ENCODE assay signal across 1 cellular context in the genomic region with DNA sequence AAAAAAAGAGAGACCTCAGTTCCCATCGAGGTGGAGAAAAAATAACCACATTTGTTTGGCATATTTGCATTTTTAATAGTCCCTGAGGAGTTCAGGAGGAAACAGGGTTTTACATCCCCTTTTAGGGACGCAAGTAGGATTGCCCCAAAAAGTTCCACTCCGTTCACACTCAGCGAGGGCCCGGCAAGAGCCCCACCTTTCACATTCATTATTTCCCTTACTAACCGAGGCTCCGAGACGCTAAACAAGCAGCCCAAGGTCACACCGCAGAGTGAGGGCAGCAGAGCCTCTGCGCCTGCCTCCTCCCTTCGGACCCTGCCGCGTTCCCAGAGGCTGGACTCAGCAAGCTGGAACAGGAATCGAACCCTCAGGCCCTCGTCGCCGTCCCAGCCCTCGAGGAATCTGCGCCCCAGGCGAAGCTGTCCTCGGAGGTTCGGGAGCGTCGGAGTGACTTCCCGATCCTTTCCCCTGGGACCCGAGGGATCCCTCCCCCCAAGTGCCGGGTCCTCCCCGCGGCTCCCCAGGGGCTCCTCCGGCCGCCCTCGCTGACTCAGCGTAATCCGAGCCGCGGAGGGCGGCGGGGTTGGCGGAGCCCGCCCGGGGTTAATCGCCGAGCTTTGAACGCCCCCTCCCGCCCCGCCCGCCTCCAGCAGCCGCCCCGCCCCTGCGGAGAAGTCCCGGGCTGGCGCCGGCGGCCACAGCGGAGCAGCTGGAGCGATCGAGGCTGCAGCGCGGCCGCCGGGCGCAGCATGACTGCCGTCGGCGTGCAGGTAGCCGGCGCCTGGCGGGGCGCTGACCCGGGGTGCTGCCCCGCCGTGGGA.
A peak's percentile ranks its signal among the peaks of the same experiment; 100 is the strongest.
TF ChIP-seq lines count a peak whose summit lies in the region.

A gene with protein sequence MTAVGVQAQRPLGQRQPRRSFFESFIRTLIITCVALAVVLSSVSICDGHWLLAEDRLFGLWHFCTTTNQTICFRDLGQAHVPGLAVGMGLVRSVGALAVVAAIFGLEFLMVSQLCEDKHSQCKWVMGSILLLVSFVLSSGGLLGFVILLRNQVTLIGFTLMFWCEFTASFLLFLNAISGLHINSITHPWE (plus strand): TSS at position 700 of the 821 bp plus-strand sequence. CDS start 50 bp downstream, at position 750.

TF ChIP-seq in K562, 482 proteins besides CTCF, POLR2A, EP300 and RAD21 (continued from another document and continues in another):
- TF ChIP-seq, protein P1, sequence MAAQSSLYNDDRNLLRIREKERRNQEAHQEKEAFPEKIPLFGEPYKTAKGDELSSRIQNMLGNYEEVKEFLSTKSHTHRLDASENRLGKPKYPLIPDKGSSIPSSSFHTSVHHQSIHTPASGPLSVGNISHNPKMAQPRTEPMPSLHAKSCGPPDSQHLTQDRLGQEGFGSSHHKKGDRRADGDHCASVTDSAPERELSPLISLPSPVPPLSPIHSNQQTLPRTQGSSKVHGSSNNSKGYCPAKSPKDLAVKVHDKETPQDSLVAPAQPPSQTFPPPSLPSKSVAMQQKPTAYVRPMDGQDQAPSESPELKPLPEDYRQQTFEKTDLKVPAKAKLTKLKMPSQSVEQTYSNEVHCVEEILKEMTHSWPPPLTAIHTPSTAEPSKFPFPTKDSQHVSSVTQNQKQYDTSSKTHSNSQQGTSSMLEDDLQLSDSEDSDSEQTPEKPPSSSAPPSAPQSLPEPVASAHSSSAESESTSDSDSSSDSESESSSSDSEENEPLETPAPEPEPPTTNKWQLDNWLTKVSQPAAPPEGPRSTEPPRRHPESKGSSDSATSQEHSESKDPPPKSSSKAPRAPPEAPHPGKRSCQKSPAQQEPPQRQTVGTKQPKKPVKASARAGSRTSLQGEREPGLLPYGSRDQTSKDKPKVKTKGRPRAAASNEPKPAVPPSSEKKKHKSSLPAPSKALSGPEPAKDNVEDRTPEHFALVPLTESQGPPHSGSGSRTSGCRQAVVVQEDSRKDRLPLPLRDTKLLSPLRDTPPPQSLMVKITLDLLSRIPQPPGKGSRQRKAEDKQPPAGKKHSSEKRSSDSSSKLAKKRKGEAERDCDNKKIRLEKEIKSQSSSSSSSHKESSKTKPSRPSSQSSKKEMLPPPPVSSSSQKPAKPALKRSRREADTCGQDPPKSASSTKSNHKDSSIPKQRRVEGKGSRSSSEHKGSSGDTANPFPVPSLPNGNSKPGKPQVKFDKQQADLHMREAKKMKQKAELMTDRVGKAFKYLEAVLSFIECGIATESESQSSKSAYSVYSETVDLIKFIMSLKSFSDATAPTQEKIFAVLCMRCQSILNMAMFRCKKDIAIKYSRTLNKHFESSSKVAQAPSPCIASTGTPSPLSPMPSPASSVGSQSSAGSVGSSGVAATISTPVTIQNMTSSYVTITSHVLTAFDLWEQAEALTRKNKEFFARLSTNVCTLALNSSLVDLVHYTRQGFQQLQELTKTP (IDR thresholded peaks at IDR 0.05; ENCODE audit: low read depth in 1 of 2, partially characterized antibody in 2 of 2) = no peak
- TF ChIP-seq, protein P2, sequence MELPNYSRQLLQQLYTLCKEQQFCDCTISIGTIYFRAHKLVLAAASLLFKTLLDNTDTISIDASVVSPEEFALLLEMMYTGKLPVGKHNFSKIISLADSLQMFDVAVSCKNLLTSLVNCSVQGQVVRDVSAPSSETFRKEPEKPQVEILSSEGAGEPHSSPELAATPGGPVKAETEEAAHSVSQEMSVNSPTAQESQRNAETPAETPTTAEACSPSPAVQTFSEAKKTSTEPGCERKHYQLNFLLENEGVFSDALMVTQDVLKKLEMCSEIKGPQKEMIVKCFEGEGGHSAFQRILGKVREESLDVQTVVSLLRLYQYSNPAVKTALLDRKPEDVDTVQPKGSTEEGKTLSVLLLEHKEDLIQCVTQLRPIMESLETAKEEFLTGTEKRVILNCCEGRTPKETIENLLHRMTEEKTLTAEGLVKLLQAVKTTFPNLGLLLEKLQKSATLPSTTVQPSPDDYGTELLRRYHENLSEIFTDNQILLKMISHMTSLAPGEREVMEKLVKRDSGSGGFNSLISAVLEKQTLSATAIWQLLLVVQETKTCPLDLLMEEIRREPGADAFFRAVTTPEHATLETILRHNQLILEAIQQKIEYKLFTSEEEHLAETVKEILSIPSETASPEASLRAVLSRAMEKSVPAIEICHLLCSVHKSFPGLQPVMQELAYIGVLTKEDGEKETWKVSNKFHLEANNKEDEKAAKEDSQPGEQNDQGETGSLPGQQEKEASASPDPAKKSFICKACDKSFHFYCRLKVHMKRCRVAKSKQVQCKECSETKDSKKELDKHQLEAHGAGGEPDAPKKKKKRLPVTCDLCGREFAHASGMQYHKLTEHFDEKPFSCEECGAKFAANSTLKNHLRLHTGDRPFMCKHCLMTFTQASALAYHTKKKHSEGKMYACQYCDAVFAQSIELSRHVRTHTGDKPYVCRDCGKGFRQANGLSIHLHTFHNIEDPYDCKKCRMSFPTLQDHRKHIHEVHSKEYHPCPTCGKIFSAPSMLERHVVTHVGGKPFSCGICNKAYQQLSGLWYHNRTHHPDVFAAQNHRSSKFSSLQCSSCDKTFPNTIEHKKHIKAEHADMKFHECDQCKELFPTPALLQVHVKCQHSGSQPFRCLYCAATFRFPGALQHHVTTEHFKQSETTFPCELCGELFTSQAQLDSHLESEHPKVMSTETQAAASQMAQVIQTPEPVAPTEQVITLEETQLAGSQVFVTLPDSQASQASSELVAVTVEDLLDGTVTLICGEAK (IDR thresholded peaks at IDR 0.05) = peak; percentile 57
- TF ChIP-seq, protein P2 (CRISPR knock-in tag; IDR thresholded peaks at IDR 0.05) = no peak
- TF ChIP-seq POLR2AphosphoS5 (IDR thresholded peaks at IDR 0.05; ENCODE audit: control insufficient read depth, insufficient read depth, low read depth, low read length) = peak; percentile 48; the same call in 1 of the 2 replicates
- TF ChIP-seq, protein P3, sequence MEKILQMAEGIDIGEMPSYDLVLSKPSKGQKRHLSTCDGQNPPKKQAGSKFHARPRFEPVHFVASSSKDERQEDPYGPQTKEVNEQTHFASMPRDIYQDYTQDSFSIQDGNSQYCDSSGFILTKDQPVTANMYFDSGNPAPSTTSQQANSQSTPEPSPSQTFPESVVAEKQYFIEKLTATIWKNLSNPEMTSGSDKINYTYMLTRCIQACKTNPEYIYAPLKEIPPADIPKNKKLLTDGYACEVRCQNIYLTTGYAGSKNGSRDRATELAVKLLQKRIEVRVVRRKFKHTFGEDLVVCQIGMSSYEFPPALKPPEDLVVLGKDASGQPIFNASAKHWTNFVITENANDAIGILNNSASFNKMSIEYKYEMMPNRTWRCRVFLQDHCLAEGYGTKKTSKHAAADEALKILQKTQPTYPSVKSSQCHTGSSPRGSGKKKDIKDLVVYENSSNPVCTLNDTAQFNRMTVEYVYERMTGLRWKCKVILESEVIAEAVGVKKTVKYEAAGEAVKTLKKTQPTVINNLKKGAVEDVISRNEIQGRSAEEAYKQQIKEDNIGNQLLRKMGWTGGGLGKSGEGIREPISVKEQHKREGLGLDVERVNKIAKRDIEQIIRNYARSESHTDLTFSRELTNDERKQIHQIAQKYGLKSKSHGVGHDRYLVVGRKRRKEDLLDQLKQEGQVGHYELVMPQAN (IDR thresholded peaks at IDR 0.05; ENCODE audit: borderline replicate concordance) = 0 out of 2 replicates have a peak, but pooled peaks have one; percentile 41
- 0 out of 2 replicates have a peak, but pooled peaks have one; percentile 31 for TF ChIP-seq KAT8 (IDR thresholded peaks at IDR 0.05; ENCODE audit: low read depth)
- TF ChIP-seq NCOA6 (IDR thresholded peaks at IDR 0.05) = 0 out of 2 replicates have a peak, but pooled peaks have one; percentile 13
- peak; percentile 48; the same call in 1 of the 2 replicates for TF ChIP-seq RB1 (IDR thresholded peaks at IDR 0.05; ENCODE audit: low read depth)
- TF ChIP-seq, protein P4, sequence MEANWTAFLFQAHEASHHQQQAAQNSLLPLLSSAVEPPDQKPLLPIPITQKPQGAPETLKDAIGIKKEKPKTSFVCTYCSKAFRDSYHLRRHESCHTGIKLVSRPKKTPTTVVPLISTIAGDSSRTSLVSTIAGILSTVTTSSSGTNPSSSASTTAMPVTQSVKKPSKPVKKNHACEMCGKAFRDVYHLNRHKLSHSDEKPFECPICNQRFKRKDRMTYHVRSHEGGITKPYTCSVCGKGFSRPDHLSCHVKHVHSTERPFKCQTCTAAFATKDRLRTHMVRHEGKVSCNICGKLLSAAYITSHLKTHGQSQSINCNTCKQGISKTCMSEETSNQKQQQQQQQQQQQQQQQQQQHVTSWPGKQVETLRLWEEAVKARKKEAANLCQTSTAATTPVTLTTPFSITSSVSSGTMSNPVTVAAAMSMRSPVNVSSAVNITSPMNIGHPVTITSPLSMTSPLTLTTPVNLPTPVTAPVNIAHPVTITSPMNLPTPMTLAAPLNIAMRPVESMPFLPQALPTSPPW (CRISPR knock-in tag; IDR thresholded peaks at IDR 0.05) = peak; percentile 94
- peak; percentile 89 to 91 for TF ChIP-seq MAZ (CRISPR knock-in tag; conservative IDR thresholded peaks at IDR 0.05 in 1 of 2, IDR thresholded peaks at IDR 0.05 in 1 of 2)
- no peak for TF ChIP-seq STAG1 (CRISPR knock-in tag; IDR thresholded peaks at IDR 0.05; ENCODE audit: borderline replicate concordance)
- peak; percentile 47; the same call in 1 of the 2 replicates for TF ChIP-seq CTBP1 (IDR thresholded peaks at IDR 0.05; ENCODE audit: borderline replicate concordance)
- peak; percentile 69 for TF ChIP-seq CXXC5 (CRISPR knock-in tag; IDR thresholded peaks at IDR 0.05)
- peak; percentile 76; the same call in 1 of the 2 replicates for TF ChIP-seq PHF8 (IDR thresholded peaks at IDR 0.05; ENCODE audit: borderline replicate concordance, low read length)
- TF ChIP-seq RBM25 (IDR thresholded peaks at IDR 0.05; ENCODE audit: low read depth, low read length, severe bottlenecking) = peak; percentile 18
- peak; percentile 3; the same call in 1 of the 2 replicates for TF ChIP-seq CBFA2T3 (IDR thresholded peaks at IDR 0.05)
- TF ChIP-seq HNRNPK (IDR thresholded peaks at IDR 0.05; ENCODE audit: low read depth, low read length, poor library complexity, severe bottlenecking) = peak; percentile 53
- TF ChIP-seq HDAC2 (IDR thresholded peaks at IDR 0.05) = peak; percentile 77
- 0 out of 2 replicates have a peak, but pooled peaks have one; percentile 13 for TF ChIP-seq CC2D1A (IDR thresholded peaks at IDR 0.05)
- peak; percentile 46; the same call in 1 of the 2 replicates for TF ChIP-seq KLF13 (tag; IDR thresholded peaks at IDR 0.05; ENCODE audit: borderline replicate concordance, low read depth)
- peak; percentile 60; the same call in 1 of the 2 replicates for TF ChIP-seq MTA3 (IDR thresholded peaks at IDR 0.05; ENCODE audit: borderline replicate concordance)
- peak; percentile 78 for TF ChIP-seq ADNP (tag; IDR thresholded peaks at IDR 0.05)
- TF ChIP-seq, protein P5, sequence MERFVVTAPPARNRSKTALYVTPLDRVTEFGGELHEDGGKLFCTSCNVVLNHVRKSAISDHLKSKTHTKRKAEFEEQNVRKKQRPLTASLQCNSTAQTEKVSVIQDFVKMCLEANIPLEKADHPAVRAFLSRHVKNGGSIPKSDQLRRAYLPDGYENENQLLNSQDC (CRISPR knock-in tag; IDR thresholded peaks at IDR 0.05) = no peak
- TF ChIP-seq, protein P6, sequence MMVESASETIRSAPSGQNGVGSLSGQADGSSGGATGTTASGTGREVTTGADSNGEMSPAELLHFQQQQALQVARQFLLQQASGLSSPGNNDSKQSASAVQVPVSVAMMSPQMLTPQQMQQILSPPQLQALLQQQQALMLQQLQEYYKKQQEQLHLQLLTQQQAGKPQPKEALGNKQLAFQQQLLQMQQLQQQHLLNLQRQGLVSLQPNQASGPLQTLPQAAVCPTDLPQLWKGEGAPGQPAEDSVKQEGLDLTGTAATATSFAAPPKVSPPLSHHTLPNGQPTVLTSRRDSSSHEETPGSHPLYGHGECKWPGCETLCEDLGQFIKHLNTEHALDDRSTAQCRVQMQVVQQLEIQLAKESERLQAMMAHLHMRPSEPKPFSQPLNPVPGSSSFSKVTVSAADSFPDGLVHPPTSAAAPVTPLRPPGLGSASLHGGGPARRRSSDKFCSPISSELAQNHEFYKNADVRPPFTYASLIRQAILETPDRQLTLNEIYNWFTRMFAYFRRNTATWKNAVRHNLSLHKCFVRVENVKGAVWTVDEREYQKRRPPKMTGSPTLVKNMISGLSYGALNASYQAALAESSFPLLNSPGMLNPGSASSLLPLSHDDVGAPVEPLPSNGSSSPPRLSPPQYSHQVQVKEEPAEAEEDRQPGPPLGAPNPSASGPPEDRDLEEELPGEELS (CRISPR knock-in tag; IDR thresholded peaks at IDR 0.05; ENCODE audit: borderline replicate concordance) = 0 out of 2 replicates have a peak, but pooled peaks have one; percentile 10
- peak; percentile 50 for TF ChIP-seq RBBP5 (IDR thresholded peaks at IDR 0.05; ENCODE audit: borderline replicate concordance, insufficient read depth, low read length, poor library complexity, severe bottlenecking)
- peak; percentile 38 for TF ChIP-seq NEUROD1 (IDR thresholded peaks at IDR 0.05; ENCODE audit: borderline replicate concordance, low read depth, low read length, partially characterized antibody)
- no peak for TF ChIP-seq NELFE (IDR thresholded peaks at IDR 0.05; ENCODE audit: insufficient read depth, insufficient read length)
- no peak for TF ChIP-seq ZFP1 (CRISPR knock-in tag; IDR thresholded peaks at IDR 0.05)
- TF ChIP-seq KDM1A (IDR thresholded peaks at IDR 0.05) = peak; percentile 47 to 83; a peak in 2 of 4 replicates
- peak; percentile 80 for TF ChIP-seq SUPT5H (IDR thresholded peaks at IDR 0.05)
- TF ChIP-seq ATF7 (IDR thresholded peaks at IDR 0.05) = peak; percentile 42; the same call in 1 of the 2 replicates
